ENCODE assay signal across 3 cellular contexts in the genomic region with DNA sequence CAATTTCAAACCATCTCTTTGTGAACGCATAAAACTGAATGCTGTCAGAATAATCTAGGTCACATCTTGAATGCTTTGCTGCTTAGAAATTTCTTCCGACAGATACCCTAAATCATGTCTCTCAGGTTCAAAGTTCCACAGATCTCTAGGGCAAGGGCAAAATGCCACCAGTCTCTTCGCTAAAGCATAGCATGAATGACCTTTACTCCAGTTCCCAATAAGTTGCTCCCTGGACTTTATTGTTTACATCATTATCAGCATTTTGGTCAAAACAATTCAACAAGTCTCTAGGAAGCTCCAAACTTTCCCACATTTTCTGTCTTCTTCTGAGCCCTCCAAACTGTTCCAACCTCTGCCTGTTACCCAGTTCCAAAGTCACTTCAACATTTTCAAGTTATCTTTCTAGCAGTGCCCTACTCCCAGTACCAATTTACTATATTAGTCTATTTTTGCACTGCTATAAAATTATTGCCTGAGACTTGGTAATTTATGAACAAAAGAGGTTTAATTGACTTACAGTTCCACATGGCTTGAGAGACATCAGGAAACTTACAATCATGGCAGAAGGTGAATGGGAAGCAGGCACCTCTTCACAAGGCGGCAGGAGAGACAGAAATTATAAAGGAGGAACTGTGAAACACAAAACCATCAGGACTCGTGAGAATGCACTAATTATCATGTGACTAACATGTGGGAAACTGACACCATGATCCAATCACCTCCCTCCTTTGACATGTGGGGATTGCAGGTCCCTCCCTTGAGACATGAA.
TF ChIP-seq lines count a peak whose summit lies in the region.

No MANE protein-coding gene starts in this region.

TF ChIP-seq in liver, 16 proteins besides CTCF, POLR2A, EP300 and RAD21:
- TF ChIP-seq HNF4A (conservative IDR thresholded peaks at IDR 0.05) (peak; percentile 80 to 88), NR2F2 (IDR thresholded peaks at IDR 0.05) (no peak), JUND (IDR thresholded peaks at IDR 0.05) (peak in 1 of 2 donors; percentile 21), FOXA1 (IDR thresholded peaks at IDR 0.05) (no peak), TAF1 (conservative IDR thresholded peaks at IDR 0.05) (no peak), RXRA (IDR thresholded peaks at IDR 0.05) (peak; percentile 71 to 84), SP1 (IDR thresholded peaks at IDR 0.05) (peak; percentile 37), HNF4G (IDR thresholded peaks at IDR 0.05) (peak; percentile 33)
- TF ChIP-seq, protein P1, sequence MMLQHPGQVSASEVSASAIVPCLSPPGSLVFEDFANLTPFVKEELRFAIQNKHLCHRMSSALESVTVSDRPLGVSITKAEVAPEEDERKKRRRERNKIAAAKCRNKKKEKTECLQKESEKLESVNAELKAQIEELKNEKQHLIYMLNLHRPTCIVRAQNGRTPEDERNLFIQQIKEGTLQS (IDR thresholded peaks at IDR 0.05), result no peak

TF ChIP-seq in HepG2, 621 proteins besides CTCF, POLR2A, EP300 and RAD21:
- no peak for TF ChIP-seq MAFG (CRISPR knock-in tag; IDR thresholded peaks at IDR 0.05)
- TF ChIP-seq, protein P2, sequence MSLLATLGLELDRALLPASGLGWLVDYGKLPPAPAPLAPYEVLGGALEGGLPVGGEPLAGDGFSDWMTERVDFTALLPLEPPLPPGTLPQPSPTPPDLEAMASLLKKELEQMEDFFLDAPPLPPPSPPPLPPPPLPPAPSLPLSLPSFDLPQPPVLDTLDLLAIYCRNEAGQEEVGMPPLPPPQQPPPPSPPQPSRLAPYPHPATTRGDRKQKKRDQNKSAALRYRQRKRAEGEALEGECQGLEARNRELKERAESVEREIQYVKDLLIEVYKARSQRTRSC (CRISPR knock-in tag; IDR thresholded peaks at IDR 0.05; ENCODE audit: low read depth), result no peak
- no peak for TF ChIP-seq KAT2B (IDR thresholded peaks at IDR 0.05; ENCODE audit: borderline replicate concordance, low read depth, low read length)
- TF ChIP-seq JARID2 (CRISPR knock-in tag; IDR thresholded peaks at IDR 0.05; ENCODE audit: insufficient replicate concordance), result no peak
- TF ChIP-seq ZEB1 (IDR thresholded peaks at IDR 0.05; ENCODE audit: insufficient replicate concordance, low read depth), result no peak
- no peak for TF ChIP-seq SMAD9 (CRISPR knock-in tag; IDR thresholded peaks at IDR 0.05)
- no peak for TF ChIP-seq ZSCAN25 (CRISPR knock-in tag; IDR thresholded peaks at IDR 0.05)
TF ChIP-seq in HepG2: peak in this region for 0.

TF ChIP-seq in GM12878, 131 proteins besides CTCF, POLR2A, EP300 and RAD21:
- peak; percentile 94; the same call in 1 of the 2 replicates for TF ChIP-seq CBX5 (IDR thresholded peaks at IDR 0.05; ENCODE audit: low read depth)
- TF ChIP-seq, protein P3, sequence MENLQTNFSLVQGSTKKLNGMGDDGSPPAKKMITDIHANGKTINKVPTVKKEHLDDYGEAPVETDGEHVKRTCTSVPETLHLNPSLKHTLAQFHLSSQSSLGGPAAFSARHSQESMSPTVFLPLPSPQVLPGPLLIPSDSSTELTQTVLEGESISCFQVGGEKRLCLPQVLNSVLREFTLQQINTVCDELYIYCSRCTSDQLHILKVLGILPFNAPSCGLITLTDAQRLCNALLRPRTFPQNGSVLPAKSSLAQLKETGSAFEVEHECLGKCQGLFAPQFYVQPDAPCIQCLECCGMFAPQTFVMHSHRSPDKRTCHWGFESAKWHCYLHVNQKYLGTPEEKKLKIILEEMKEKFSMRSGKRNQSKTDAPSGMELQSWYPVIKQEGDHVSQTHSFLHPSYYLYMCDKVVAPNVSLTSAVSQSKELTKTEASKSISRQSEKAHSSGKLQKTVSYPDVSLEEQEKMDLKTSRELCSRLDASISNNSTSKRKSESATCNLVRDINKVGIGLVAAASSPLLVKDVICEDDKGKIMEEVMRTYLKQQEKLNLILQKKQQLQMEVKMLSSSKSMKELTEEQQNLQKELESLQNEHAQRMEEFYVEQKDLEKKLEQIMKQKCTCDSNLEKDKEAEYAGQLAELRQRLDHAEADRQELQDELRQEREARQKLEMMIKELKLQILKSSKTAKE (IDR thresholded peaks at IDR 0.05; ENCODE audit: low read depth, poor library complexity, severe bottlenecking), result no peak
- 0 out of 2 replicates have a peak, but pooled peaks have one; percentile 26 for TF ChIP-seq ZNF24 (IDR thresholded peaks at IDR 0.05)
- TF ChIP-seq ZNF217 (IDR thresholded peaks at IDR 0.05), result peak; percentile 52; the same call in 1 of the 2 replicates
- 0 out of 4 replicates have a peak, but pooled peaks of 1 of the 2 experiments have one; percentile 20 for TF ChIP-seq IKZF2 (IDR thresholded peaks at IDR 0.05)
- TF ChIP-seq BHLHE40 (IDR thresholded peaks at IDR 0.05; ENCODE audit: borderline replicate concordance in 1 of 2, low read depth in 2 of 2, low read length in 1 of 2), result 0 out of 4 replicates have a peak, but pooled peaks of 1 of the 2 experiments have one; percentile 19
TF ChIP-seq in GM12878: peak in this region for 5.
